In genomic region chr2:55992465-55992864, GRCh38 we compare ENCODE assay signal across 12 cellular contexts.
DNase-seq lines count a peak whose midpoint lies in the region; ATAC-seq and TF ChIP-seq lines count a peak whose summit lies in the region.
"Had no signal": no experiment of that assay in that cellular context is flagged by ENCODE, and none has a peak within 500 bp of the region (broad histone marks: within the 10 kb centered on the region; RNA-seq: fewer than 3 reads in every experiment).

No MANE protein-coding gene starts in this region.

- intact Hi-C loops in left ventricle myocardium superior (cut with micrococcal nuclease) = no loop called here

- no peaks in the 10 kb centered on the region for H3K27me3 Mint-ChIP-seq in natural killer cell treated with Interleukin-12 subunit alpha and Interleukin-12 subunit beta and Interleukin-15 and Interleukin-18, amount 100 ng/mL, for 72 hours

- peak overlapping the region; percentile 49 to 52 for H3K27ac ChIP-seq in thoracic aorta

- no peak overlapping the region for H3K27ac Mint-ChIP-seq in natural killer cell treated with Interleukin-12 subunit alpha and Interleukin-12 subunit beta and Interleukin-15 and Interleukin-18, amount 100 ng/mL, for 72 hours
- H3K27ac Mint-ChIP-seq: activated CD8-positive, alpha-beta memory T cell treated with anti-CD3 and anti-CD28 coated beads, Interleukin-2, amount 10 ng/mL, durations not matched to agents 7 days and 5 days had no signal

- no peak for TF ChIP-seq CTCF in thoracic aorta (IDR thresholded peaks at IDR 0.05)

- H3K36me3 Mint-ChIP-seq in natural killer cell treated with Interleukin-12 subunit alpha and Interleukin-12 subunit beta and Interleukin-15 and Interleukin-18, amount 100 ng/mL, for 72 hours = no peaks in the 10 kb centered on the region
- H3K36me3 Mint-ChIP-seq: activated CD8-positive, alpha-beta memory T cell treated with anti-CD3 and anti-CD28 coated beads, Interleukin-2, amount 10 ng/mL, durations not matched to agents 7 days and 5 days had no signal

- no peaks in the 10 kb centered on the region for H3K36me3 ChIP-seq in thoracic aorta

- H3K4me1 Mint-ChIP-seq in natural killer cell treated with Interleukin-12 subunit alpha and Interleukin-12 subunit beta and Interleukin-15 and Interleukin-18, amount 100 ng/mL, for 72 hours (ENCODE audit: low read depth in 2 of 2) = no peaks in the 10 kb centered on the region
- H3K4me1 Mint-ChIP-seq: activated CD8-positive, alpha-beta memory T cell treated with anti-CD3 and anti-CD28 coated beads, Interleukin-2, amount 10 ng/mL, durations not matched to agents 7 days and 5 days had no signal

- H3K9me3 ChIP-seq in thoracic aorta = no peaks in the 10 kb centered on the region

- DNase-seq in HK-2 (ENCODE audit: unreplicated experiment) (peak; percentile 18), amniotic epithelial cell (ENCODE audit: low read depth) (peak; percentile 100), left ventricle myocardium superior (no peak), thoracic aorta (ENCODE audit: low spot score) (peak; percentile 57), hippocampal formation (lab: John Stamatoyannopoulos, UW) (no peak), NCI-H524 treated with DMSO at 0.1 percent for 48 hours (lab: John Stamatoyannopoulos, UW) (no peak)
- DNase-seq in natural killer cell treated with Interleukin-12 subunit alpha and Interleukin-12 subunit beta and Interleukin-15 and Interleukin-18, amount 100 ng/mL, for 72 hours (ENCODE audit: low spot score) = no peak
- DNase-seq: activated CD8-positive, alpha-beta memory T cell treated with anti-CD3 and anti-CD28 coated beads, Interleukin-2, amount 10 ng/mL, durations not matched to agents 7 days and 5 days; left colon; NCI-H1105 treated with DMSO at 0.1 percent for 48 hours; SHP77 treated with DMSO at 0.1 percent for 48 hours had no signal

- peaks cover 9 to 41% of the 10 kb centered on the region in 2 donors for H3K4me1 ChIP-seq in thoracic aorta (ENCODE audit: control insufficient read depth in 1 of 2, low read depth in 2 of 2)

- H3K9me3 Mint-ChIP-seq in natural killer cell treated with Interleukin-12 subunit alpha and Interleukin-12 subunit beta and Interleukin-15 and Interleukin-18, amount 100 ng/mL, for 72 hours = peaks cover 2% of the 10 kb centered on the region

- peak overlapping the region; percentile 1 for H3K4me3 ChIP-seq in thoracic aorta

- H3K27me3 ChIP-seq in thoracic aorta (replicated peaks; ENCODE audit: insufficient read depth) = no peaks in the 10 kb centered on the region

- ATAC-seq in left ventricle myocardium superior = peak; percentile 85
- ATAC-seq in thoracic aorta (ENCODE audit: insufficient number of reproducible peaks, low FRiP score, low read depth) = peak; percentile 83
- ATAC-seq in natural killer cell treated with Interleukin-12 subunit alpha and Interleukin-12 subunit beta and Interleukin-15 and Interleukin-18, amount 100 ng/mL, for 72 hours = no peak
- ATAC-seq in HG02852 (IDR thresholded peaks at IDR 0.05; ENCODE audit: unreplicated experiment) = no peak
- ATAC-seq: activated CD8-positive, alpha-beta memory T cell treated with anti-CD3 and anti-CD28 coated beads, Interleukin-2, amount 10 ng/mL, durations not matched to agents 7 days and 5 days; left colon had no signal

- no peak overlapping the region for H3K4me3 Mint-ChIP-seq in natural killer cell treated with Interleukin-12 subunit alpha and Interleukin-12 subunit beta and Interleukin-15 and Interleukin-18, amount 100 ng/mL, for 72 hours
- H3K4me3 Mint-ChIP-seq: activated CD8-positive, alpha-beta memory T cell treated with anti-CD3 and anti-CD28 coated beads, Interleukin-2, amount 10 ng/mL, durations not matched to agents 7 days and 5 days had no signal

Comparison
In these comparisons a context has a peak if more than half of its experiments do, and no peak if none do; other contexts are left out.
1. DNase-seq: peak in HK-2 (single experiment), amniotic epithelial cell (single experiment) and thoracic aorta (single experiment); none in left ventricle myocardium superior (single experiment), hippocampal formation (0 of 2), natural killer cell treated with Interleukin-12 subunit alpha and Interleukin-12 subunit beta and Interleukin-15 and Interleukin-18, amount 100 ng/mL, for 72 hours (single experiment) and NCI-H524 treated with DMSO at 0.1 percent for 48 hours (single experiment).
2. ATAC-seq: peak in left ventricle myocardium superior (single experiment) and thoracic aorta (single experiment); none in natural killer cell treated with Interleukin-12 subunit alpha and Interleukin-12 subunit beta and Interleukin-15 and Interleukin-18, amount 100 ng/mL, for 72 hours (0 of 2) and HG02852 (single experiment).